In genomic region chr19:8090932-8091331, GRCh38 we compare ENCODE assay signal across 8 cellular contexts. TPM values are rescaled to one million over a fixed set of nuclear protein-coding genes. Genes with fewer than 3 reads are reported as not detected.
"Had no signal": no experiment of that assay in that cellular context is flagged by ENCODE, and none has a peak within 500 bp of the region (broad histone marks: within the 10 kb centered on the region; RNA-seq: fewer than 3 reads in every experiment).

No MANE protein-coding gene starts in this region.

- H2AFZ ChIP-seq: GM23338 had no signal

- FAIRE-seq: H1, H54, HTR-8/SVneo had no signal

- H3K4me2 ChIP-seq: GM23338 had no signal

- ATAC-seq: GM23338 had no signal

- DNase-seq: H9, HCEC 1CT had no signal

- H3K4me3 ChIP-seq: GM23338 had no signal

RNA-seq across cellular contexts. Expression of gene CCL25, which starts 38.4 kb away (rescaled TPM):
- total RNA-seq: H1, H9, HT-29 had no signal

RNA-seq across cellular contexts. Expression of gene FBN3, which starts 58.5 kb away (rescaled TPM):
- total RNA-seq: HT-29 had no signal
- polyA plus RNA-seq: IgD-negative memory B cell had no signal
